1 cellular context compared by ENCODE assay signal in genomic region chr11:116244889-116245288, GRCh38.
TF ChIP-seq lines count a peak whose summit lies in the region.

No MANE protein-coding gene starts in this region.

TF ChIP-seq in GM23338, 12 proteins besides CTCF, POLR2A, EP300 and RAD21 (continued from another document):
- TF ChIP-seq ZNF462 (CRISPR knock-in tag; IDR thresholded peaks at IDR 0.05) = no peak
- no peak for TF ChIP-seq CREB1 (CRISPR knock-in tag; IDR thresholded peaks at IDR 0.05; ENCODE audit: low read depth)
- TF ChIP-seq EZH2phosphoT487 (IDR thresholded peaks at IDR 0.05; ENCODE audit: unreplicated experiment) = no peak
- TF ChIP-seq ZNF331 (CRISPR knock-in tag; IDR thresholded peaks at IDR 0.05; ENCODE audit: low read depth) = no peak
- TF ChIP-seq, protein P1, sequence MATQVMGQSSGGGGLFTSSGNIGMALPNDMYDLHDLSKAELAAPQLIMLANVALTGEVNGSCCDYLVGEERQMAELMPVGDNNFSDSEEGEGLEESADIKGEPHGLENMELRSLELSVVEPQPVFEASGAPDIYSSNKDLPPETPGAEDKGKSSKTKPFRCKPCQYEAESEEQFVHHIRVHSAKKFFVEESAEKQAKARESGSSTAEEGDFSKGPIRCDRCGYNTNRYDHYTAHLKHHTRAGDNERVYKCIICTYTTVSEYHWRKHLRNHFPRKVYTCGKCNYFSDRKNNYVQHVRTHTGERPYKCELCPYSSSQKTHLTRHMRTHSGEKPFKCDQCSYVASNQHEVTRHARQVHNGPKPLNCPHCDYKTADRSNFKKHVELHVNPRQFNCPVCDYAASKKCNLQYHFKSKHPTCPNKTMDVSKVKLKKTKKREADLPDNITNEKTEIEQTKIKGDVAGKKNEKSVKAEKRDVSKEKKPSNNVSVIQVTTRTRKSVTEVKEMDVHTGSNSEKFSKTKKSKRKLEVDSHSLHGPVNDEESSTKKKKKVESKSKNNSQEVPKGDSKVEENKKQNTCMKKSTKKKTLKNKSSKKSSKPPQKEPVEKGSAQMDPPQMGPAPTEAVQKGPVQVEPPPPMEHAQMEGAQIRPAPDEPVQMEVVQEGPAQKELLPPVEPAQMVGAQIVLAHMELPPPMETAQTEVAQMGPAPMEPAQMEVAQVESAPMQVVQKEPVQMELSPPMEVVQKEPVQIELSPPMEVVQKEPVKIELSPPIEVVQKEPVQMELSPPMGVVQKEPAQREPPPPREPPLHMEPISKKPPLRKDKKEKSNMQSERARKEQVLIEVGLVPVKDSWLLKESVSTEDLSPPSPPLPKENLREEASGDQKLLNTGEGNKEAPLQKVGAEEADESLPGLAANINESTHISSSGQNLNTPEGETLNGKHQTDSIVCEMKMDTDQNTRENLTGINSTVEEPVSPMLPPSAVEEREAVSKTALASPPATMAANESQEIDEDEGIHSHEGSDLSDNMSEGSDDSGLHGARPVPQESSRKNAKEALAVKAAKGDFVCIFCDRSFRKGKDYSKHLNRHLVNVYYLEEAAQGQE (IDR thresholded peaks at IDR 0.05; ENCODE audit: unreplicated experiment) = no peak
